Comparison of ENCODE assay signal across 36 cellular contexts in genomic region chr1:40641601-40642242, GRCh38.
"Had no signal": no experiment of that assay in that cellular context is flagged by ENCODE, and none has a peak within 500 bp of the region (broad histone marks: within the 10 kb centered on the region; RNA-seq: fewer than 3 reads in every experiment).

No MANE protein-coding gene starts in this region.

- H3K4me3 Mint-ChIP-seq: activated B cell treated with CpG ODN at 0.5 μM for 24 hours; activated CD4-positive, alpha-beta memory T cell treated with anti-CD3 and anti-CD28 coated beads for 36 hours; activated CD4-positive, alpha-beta T cell treated with anti-CD3 and anti-CD28 coated beads, Interleukin-2, amount 10 ng/mL, durations not matched to agents 24 days and 14 days; activated CD8-positive, alpha-beta memory T cell treated with anti-CD3 and anti-CD28 coated beads, Interleukin-2, amount 10 ng/mL, durations not matched to agents 7 days and 5 days; activated CD8-positive, alpha-beta T cell treated with anti-CD3 and anti-CD28 coated beads, Interleukin-2, amount 10 ng/mL, durations not matched to agents 7 days and 5 days; activated naive CD4-positive, alpha-beta T cell treated with anti-CD3 and anti-CD28 coated beads for 36 hours; activated naive CD4-positive, alpha-beta T cell treated with anti-CD3 and anti-CD28 coated beads, Interleukin-2, amount 50 U/mL, for 24 hours; activated naive CD8-positive, alpha-beta T cell treated with anti-CD3 and anti-CD28 coated beads for 36 hours; activated naive CD8-positive, alpha-beta T cell treated with anti-CD3 and anti-CD28 coated beads, Interleukin-2, amount 50 U/mL, for 24 hours; activated T-helper 1 cell treated with anti-CD3 and anti-CD28 coated beads, Interleukin-12 subunit alpha, Interleukin-12 subunit beta, Interleukin-2, Interleukin-4 antibody, amounts not matched to agents 30 ng/mL and 10 ng/mL and 1 ng/mL, durations not matched to agents 14 hours and 24 hours and 36 hours; brain; T-helper 17 cell; T-helper 2 cell treated with Interferon-gamma antibody and Interleukin-4, amounts not matched to agents 5 μg/mL and 100 μg/mL, for 36 hours had no signal

- H3K27ac ChIP-seq: adrenal gland, ascending aorta, breast epithelium, cardiac muscle cell, colonic mucosa, epithelial cell of prostate, esophagus squamous epithelium, gastroesophageal sphincter, heart right ventricle had no signal

- H3K4me3 ChIP-seq: adrenal gland, ascending aorta, breast epithelium, cardiac muscle cell, colonic mucosa, esophagus squamous epithelium, gastroesophageal sphincter, heart right ventricle had no signal

- H3K27me3 Mint-ChIP-seq: activated B cell treated with CpG ODN at 0.5 μM for 24 hours; activated CD4-positive, alpha-beta memory T cell treated with anti-CD3 and anti-CD28 coated beads for 36 hours; activated CD8-positive, alpha-beta memory T cell treated with anti-CD3 and anti-CD28 coated beads, Interleukin-2, amount 10 ng/mL, durations not matched to agents 7 days and 5 days; activated naive CD4-positive, alpha-beta T cell treated with anti-CD3 and anti-CD28 coated beads, Interleukin-2, amount 50 U/mL, for 24 hours; activated naive CD8-positive, alpha-beta T cell treated with anti-CD3 and anti-CD28 coated beads for 36 hours; activated naive CD8-positive, alpha-beta T cell treated with anti-CD3 and anti-CD28 coated beads, Interleukin-2, amount 50 U/mL, for 24 hours; brain; T-helper 17 cell had no signal

- H3K4me1 ChIP-seq: adrenal gland, ascending aorta, breast epithelium, colonic mucosa, esophagus squamous epithelium, gastroesophageal sphincter, heart right ventricle had no signal

- H3K4me1 Mint-ChIP-seq: activated B cell treated with CpG ODN at 0.5 μM for 24 hours had no signal

- H3K9me3 ChIP-seq: adrenal gland, ascending aorta, breast epithelium, colonic mucosa, esophagus squamous epithelium, gastroesophageal sphincter, heart right ventricle had no signal

- H3K9me3 Mint-ChIP-seq: activated B cell treated with CpG ODN at 0.5 μM for 24 hours; activated CD4-positive, alpha-beta memory T cell treated with anti-CD3 and anti-CD28 coated beads for 36 hours; activated CD4-positive, alpha-beta T cell treated with anti-CD3 and anti-CD28 coated beads, Interleukin-2, amount 10 ng/mL, durations not matched to agents 24 days and 14 days; activated naive CD4-positive, alpha-beta T cell treated with anti-CD3 and anti-CD28 coated beads for 36 hours; activated naive CD4-positive, alpha-beta T cell treated with anti-CD3 and anti-CD28 coated beads, Interleukin-2, amount 50 U/mL, for 24 hours; activated naive CD8-positive, alpha-beta T cell treated with anti-CD3 and anti-CD28 coated beads for 36 hours; activated naive CD8-positive, alpha-beta T cell treated with anti-CD3 and anti-CD28 coated beads, Interleukin-2, amount 50 U/mL, for 24 hours; activated T-helper 1 cell treated with anti-CD3 and anti-CD28 coated beads, Interleukin-12 subunit alpha, Interleukin-12 subunit beta, Interleukin-2, Interleukin-4 antibody, amounts not matched to agents 30 ng/mL and 10 ng/mL and 1 ng/mL, durations not matched to agents 14 hours and 24 hours and 36 hours; activated T-helper 2 cell treated with anti-CD3 and anti-CD28 coated beads, Interferon-gamma antibody, Interleukin-2, Interleukin-4, amounts not matched to agents 10 μg/mL and 5 μg/mL and 100 μg/mL, durations not matched to agents 14 hours and 24 hours and 36 hours; brain; T-helper 2 cell treated with Interferon-gamma antibody and Interleukin-4, amounts not matched to agents 5 μg/mL and 100 μg/mL, for 36 hours had no signal

- ATAC-seq: activated CD4-positive, CD25-positive, alpha-beta regulatory T cell treated with anti-CD3 and anti-CD28 coated beads, Interleukin-2, amount 50 U/mL, for 24 hours; activated CD8-positive, alpha-beta memory T cell treated with anti-CD3 and anti-CD28 coated beads, Interleukin-2, amount 10 ng/mL, durations not matched to agents 7 days and 5 days; activated CD8-positive, alpha-beta T cell treated with anti-CD3 and anti-CD28 coated beads, Interleukin-2, amount 10 ng/mL, durations not matched to agents 7 days and 5 days; activated naive CD8-positive, alpha-beta T cell treated with anti-CD3 and anti-CD28 coated beads, Interleukin-2, amount 50 U/mL, for 24 hours; gastroesophageal sphincter; heart right ventricle; T-helper 17 cell had no signal

- H3K36me3 Mint-ChIP-seq: activated CD4-positive, alpha-beta memory T cell treated with anti-CD3 and anti-CD28 coated beads for 36 hours; activated CD8-positive, alpha-beta memory T cell treated with anti-CD3 and anti-CD28 coated beads, Interleukin-2, amount 10 ng/mL, durations not matched to agents 7 days and 5 days; activated naive CD4-positive, alpha-beta T cell treated with anti-CD3 and anti-CD28 coated beads, Interleukin-2, amount 50 U/mL, for 24 hours; activated naive CD8-positive, alpha-beta T cell treated with anti-CD3 and anti-CD28 coated beads for 36 hours had no signal

- FAIRE-seq: endometrium, endothelial cell of umbilical vein had no signal

- H3K27me3 ChIP-seq: adrenal gland, ascending aorta, breast epithelium, cardiac muscle cell, colonic mucosa, esophagus squamous epithelium, gastroesophageal sphincter, heart right ventricle had no signal

- H3K36me3 ChIP-seq: adrenal gland, breast epithelium, cardiac muscle cell, colonic mucosa, esophagus squamous epithelium, heart right ventricle, WERI-Rb-1 had no signal

- DNase-seq: activated B cell treated with CpG ODN at 0.5 μM for 24 hours; activated CD4-positive, alpha-beta memory T cell treated with anti-CD3 and anti-CD28 coated beads for 36 hours; activated CD4-positive, alpha-beta T cell treated with anti-CD3 and anti-CD28 coated beads, Interleukin-2, amount 10 ng/mL, durations not matched to agents 24 days and 14 days; activated CD8-positive, alpha-beta memory T cell treated with anti-CD3 and anti-CD28 coated beads, Interleukin-2, amount 10 ng/mL, durations not matched to agents 7 days and 5 days; activated CD8-positive, alpha-beta memory T cell treated with anti-CD3 and anti-CD28 coated beads, Interleukin-2, amount 50 U/mL, for 4 hours; activated CD8-positive, alpha-beta T cell treated with anti-CD3 and anti-CD28 coated beads, Interleukin-2, amount 10 ng/mL, durations not matched to agents 7 days and 5 days; activated effector memory CD4-positive, alpha-beta T cell treated with anti-CD3 and anti-CD28 coated beads, Interleukin-2, amount 50 U/mL, for 16 hours; activated naive CD4-positive, alpha-beta T cell treated with anti-CD3 and anti-CD28 coated beads for 36 hours; activated naive CD8-positive, alpha-beta T cell treated with anti-CD3 and anti-CD28 coated beads for 36 hours; activated naive CD8-positive, alpha-beta T cell treated with anti-CD3 and anti-CD28 coated beads, Interleukin-2, amount 50 U/mL, for 24 hours; activated T-cell treated with anti-CD3 and anti-CD28 coated beads, Interleukin-2, amount 50 U/mL, for 1 hour; activated T-cell treated with anti-CD3 and anti-CD28 coated beads, Interleukin-2, amount 50 U/mL, for 48 hours; adrenal gland; central memory CD4-positive, alpha-beta T cell; cerebellar nuclear complex; colonic mucosa; effector CD8-positive, alpha-beta T cell; esophagus squamous epithelium; foreskin melanocyte; heart right ventricle; T-helper 17 cell; T1000; WERI-Rb-1 had no signal

- H3K27ac Mint-ChIP-seq: activated B cell treated with CpG ODN at 0.5 μM for 24 hours; activated CD4-positive, alpha-beta memory T cell treated with anti-CD3 and anti-CD28 coated beads for 36 hours; activated CD4-positive, alpha-beta T cell treated with anti-CD3 and anti-CD28 coated beads, Interleukin-2, amount 10 ng/mL, durations not matched to agents 24 days and 14 days; activated CD8-positive, alpha-beta memory T cell treated with anti-CD3 and anti-CD28 coated beads, Interleukin-2, amount 10 ng/mL, durations not matched to agents 7 days and 5 days; activated CD8-positive, alpha-beta T cell treated with anti-CD3 and anti-CD28 coated beads, Interleukin-2, amount 10 ng/mL, durations not matched to agents 7 days and 5 days; activated naive CD4-positive, alpha-beta T cell treated with anti-CD3 and anti-CD28 coated beads for 36 hours; activated naive CD4-positive, alpha-beta T cell treated with anti-CD3 and anti-CD28 coated beads, Interleukin-2, amount 50 U/mL, for 24 hours; activated naive CD8-positive, alpha-beta T cell treated with anti-CD3 and anti-CD28 coated beads for 36 hours; activated naive CD8-positive, alpha-beta T cell treated with anti-CD3 and anti-CD28 coated beads, Interleukin-2, amount 50 U/mL, for 24 hours; activated T-helper 1 cell treated with anti-CD3 and anti-CD28 coated beads, Interleukin-12 subunit alpha, Interleukin-12 subunit beta, Interleukin-2, Interleukin-4 antibody, amounts not matched to agents 30 ng/mL and 10 ng/mL and 1 ng/mL, durations not matched to agents 14 hours and 24 hours and 36 hours; activated T-helper 2 cell treated with anti-CD3 and anti-CD28 coated beads, Interferon-gamma antibody, Interleukin-2, Interleukin-4, amounts not matched to agents 10 μg/mL and 5 μg/mL and 100 μg/mL, durations not matched to agents 14 hours and 24 hours and 36 hours; T-helper 17 cell; T-helper 2 cell treated with Interferon-gamma antibody and Interleukin-4, amounts not matched to agents 5 μg/mL and 100 μg/mL, for 36 hours had no signal
